Comparison of ENCODE assay signal across 20 cellular contexts in the genomic region with DNA sequence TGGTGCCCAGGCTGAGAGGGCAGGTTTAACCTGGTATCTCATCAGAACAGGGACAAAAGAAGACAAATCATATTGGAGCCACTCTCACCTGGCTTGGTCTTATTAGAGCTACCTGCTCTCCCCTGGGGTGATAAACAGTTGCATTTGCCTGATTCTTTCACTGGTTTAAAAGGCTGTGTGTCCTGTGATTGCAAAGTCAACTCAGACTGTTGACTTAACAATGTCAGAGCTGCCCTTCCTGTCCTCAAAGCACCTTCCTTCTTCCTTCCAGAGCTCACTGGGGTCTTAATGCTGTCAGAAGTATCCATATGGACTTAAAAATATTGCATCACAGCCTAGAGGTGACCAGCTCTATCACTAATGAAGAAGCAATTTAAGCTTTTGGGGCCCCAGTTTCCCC.
"Had no signal": no experiment of that assay in that cellular context is flagged by ENCODE, and none has a peak within 500 bp of the region (broad histone marks: within the 10 kb centered on the region; RNA-seq: fewer than 3 reads in every experiment).

No MANE protein-coding gene starts in this region.

- DNase-seq: activated gamma-delta T cell, cortex of kidney, esophagus squamous epithelium had no signal

- H3K9me3 Mint-ChIP-seq: activated B cell treated with CpG ODN at 0.5 μM for 24 hours; activated CD4-positive, alpha-beta memory T cell treated with anti-CD3 and anti-CD28 coated beads for 36 hours; activated naive CD8-positive, alpha-beta T cell treated with anti-CD3 and anti-CD28 coated beads, Interleukin-2, amount 50 U/mL, for 24 hours; activated T-helper 1 cell treated with anti-CD3 and anti-CD28 coated beads, Interleukin-12 subunit alpha, Interleukin-12 subunit beta, Interleukin-2, Interleukin-4 antibody, amounts not matched to agents 30 ng/mL and 10 ng/mL and 1 ng/mL, durations not matched to agents 14 hours and 24 hours and 36 hours; mesothelial cell of epicardium; stimulated activated effector memory CD8-positive, alpha-beta T cell treated with anti-CD3 and anti-CD28 coated beads, Interleukin-12 subunit alpha, Interleukin-12 subunit beta, amount 100 ng/mL, for 72 hours had no signal

- H3K27me3 Mint-ChIP-seq: activated B cell treated with CpG ODN at 0.5 μM for 24 hours; activated CD4-positive, alpha-beta memory T cell treated with anti-CD3 and anti-CD28 coated beads for 36 hours; activated CD8-positive, alpha-beta memory T cell treated with anti-CD3 and anti-CD28 coated beads, Interleukin-2, amount 10 ng/mL, durations not matched to agents 7 days and 5 days; activated naive CD8-positive, alpha-beta T cell treated with anti-CD3 and anti-CD28 coated beads, Interleukin-2, amount 50 U/mL, for 24 hours had no signal

- H3K36me3 Mint-ChIP-seq: activated CD4-positive, alpha-beta memory T cell treated with anti-CD3 and anti-CD28 coated beads for 36 hours; activated CD8-positive, alpha-beta memory T cell treated with anti-CD3 and anti-CD28 coated beads, Interleukin-2, amount 10 ng/mL, durations not matched to agents 7 days and 5 days; mesothelial cell of epicardium; stimulated activated effector memory CD8-positive, alpha-beta T cell treated with anti-CD3 and anti-CD28 coated beads, Interleukin-12 subunit alpha, Interleukin-12 subunit beta, amount 100 ng/mL, for 72 hours had no signal

- H3K27me3 ChIP-seq: body of pancreas, cardiac muscle cell, esophagus squamous epithelium, gastrocnemius medialis, pancreas, stomach, suprapubic skin, vagina had no signal

- H3K9me3 ChIP-seq: body of pancreas, esophagus squamous epithelium, gastrocnemius medialis, pancreas, stomach, suprapubic skin, vagina had no signal

- H3K27ac ChIP-seq: body of pancreas, cardiac muscle cell, esophagus squamous epithelium, gastrocnemius medialis, pancreas, skin epidermis, stomach, suprapubic skin, vagina had no signal

- H3K27ac Mint-ChIP-seq: activated B cell treated with CpG ODN at 0.5 μM for 24 hours; activated CD4-positive, alpha-beta memory T cell treated with anti-CD3 and anti-CD28 coated beads for 36 hours; activated CD8-positive, alpha-beta memory T cell treated with anti-CD3 and anti-CD28 coated beads, Interleukin-2, amount 10 ng/mL, durations not matched to agents 7 days and 5 days; activated naive CD8-positive, alpha-beta T cell treated with anti-CD3 and anti-CD28 coated beads, Interleukin-2, amount 50 U/mL, for 24 hours; activated T-helper 1 cell treated with anti-CD3 and anti-CD28 coated beads, Interleukin-12 subunit alpha, Interleukin-12 subunit beta, Interleukin-2, Interleukin-4 antibody, amounts not matched to agents 30 ng/mL and 10 ng/mL and 1 ng/mL, durations not matched to agents 14 hours and 24 hours and 36 hours; endodermal cell; mesothelial cell of epicardium; stimulated activated effector memory CD8-positive, alpha-beta T cell treated with anti-CD3 and anti-CD28 coated beads, Interleukin-12 subunit alpha, Interleukin-12 subunit beta, amount 100 ng/mL, for 72 hours had no signal

- H3K4me1 Mint-ChIP-seq: activated B cell treated with CpG ODN at 0.5 μM for 24 hours had no signal

- H3K4me3 Mint-ChIP-seq: activated B cell treated with CpG ODN at 0.5 μM for 24 hours; activated CD4-positive, alpha-beta memory T cell treated with anti-CD3 and anti-CD28 coated beads for 36 hours; activated CD8-positive, alpha-beta memory T cell treated with anti-CD3 and anti-CD28 coated beads, Interleukin-2, amount 10 ng/mL, durations not matched to agents 7 days and 5 days; activated naive CD8-positive, alpha-beta T cell treated with anti-CD3 and anti-CD28 coated beads, Interleukin-2, amount 50 U/mL, for 24 hours; activated T-helper 1 cell treated with anti-CD3 and anti-CD28 coated beads, Interleukin-12 subunit alpha, Interleukin-12 subunit beta, Interleukin-2, Interleukin-4 antibody, amounts not matched to agents 30 ng/mL and 10 ng/mL and 1 ng/mL, durations not matched to agents 14 hours and 24 hours and 36 hours; endodermal cell; mesothelial cell of epicardium; nephron; stimulated activated effector memory CD8-positive, alpha-beta T cell treated with anti-CD3 and anti-CD28 coated beads, Interleukin-12 subunit alpha, Interleukin-12 subunit beta, amount 100 ng/mL, for 72 hours had no signal
